ENCODE assay signal across 15 cellular contexts in genomic region chr2:170905864-170906263, GRCh38.
"Had no signal": no experiment of that assay in that cellular context is flagged by ENCODE, and none has a peak within 500 bp of the region (broad histone marks: within the 10 kb centered on the region; RNA-seq: fewer than 3 reads in every experiment).

No MANE protein-coding gene starts in this region.

- H3K4me1 Mint-ChIP-seq: activated naive CD8-positive, alpha-beta T cell treated with anti-CD3 and anti-CD28 coated beads for 36 hours; memory B cell; naive B cell had no signal

- DNase-seq: activated CD4-positive, alpha-beta T cell treated with anti-CD3 and anti-CD28 coated beads, Interleukin-2, amount 50 U/mL, for 48 hours; activated naive CD8-positive, alpha-beta T cell treated with anti-CD3 and anti-CD28 coated beads for 36 hours; amniotic stem cell; effector CD4-positive, alpha-beta T cell; naive B cell; posterior cingulate gyrus; stimulated activated CD4-positive, alpha-beta T cell treated with anti-CD3 and anti-CD28 coated beads, Interleukin-2, amount 100 ng/mL, for 24 hours; stimulated activated naive CD4-positive, alpha-beta T cell treated with Interleukin-2 at 50 U/mL for 16 hours; T-helper 2 cell; thyroid gland had no signal

- H3K4me3 ChIP-seq: esophagus muscularis mucosa, thyroid gland had no signal

- H3K27me3 ChIP-seq: thyroid gland had no signal

- H3K4me1 ChIP-seq: esophagus muscularis mucosa, thyroid gland had no signal

- H3K36me3 ChIP-seq: esophagus muscularis mucosa, neutrophil, thyroid gland had no signal

- H3K4me3 Mint-ChIP-seq: activated naive CD8-positive, alpha-beta T cell treated with anti-CD3 and anti-CD28 coated beads for 36 hours; activated T-helper 1 cell treated with anti-CD3 and anti-CD28 coated beads, Interleukin-12 subunit alpha, Interleukin-12 subunit beta, Interleukin-2, Interleukin-4 antibody, amounts not matched to agents 30 ng/mL and 10 ng/mL and 1 ng/mL, durations not matched to agents 14 hours and 24 hours and 36 hours; memory B cell; naive B cell had no signal

- H3K27ac ChIP-seq: esophagus muscularis mucosa, neutrophil, thyroid gland, VCaP had no signal

- H3K9me3 ChIP-seq: thyroid gland had no signal

- H3K27ac Mint-ChIP-seq: activated naive CD8-positive, alpha-beta T cell treated with anti-CD3 and anti-CD28 coated beads for 36 hours; activated T-helper 1 cell treated with anti-CD3 and anti-CD28 coated beads, Interleukin-12 subunit alpha, Interleukin-12 subunit beta, Interleukin-2, Interleukin-4 antibody, amounts not matched to agents 30 ng/mL and 10 ng/mL and 1 ng/mL, durations not matched to agents 14 hours and 24 hours and 36 hours; memory B cell had no signal

- H3K36me3 Mint-ChIP-seq: memory B cell had no signal
